ENCODE assay signal across 20 cellular contexts in genomic region chr15:75745305-75745704, GRCh38.
"Had no signal": no experiment of that assay in that cellular context is flagged by ENCODE, and none has a peak within 500 bp of the region (broad histone marks: within the 10 kb centered on the region; RNA-seq: fewer than 3 reads in every experiment).

No MANE protein-coding gene starts in this region.

- H3K27me3 ChIP-seq: SJSA1 had no signal

- H3K9me3 Mint-ChIP-seq: T-cell had no signal

- H3K4me3 Mint-ChIP-seq: T-cell had no signal

- FAIRE-seq: HTR-8/SVneo, RCC 7860 had no signal

- DNase-seq: Kasumi-1, MM.1S, NCI-H1092 treated with DMSO at 0.1 percent for 48 hours, NCI-H1436, NCI-H187, NCI-H2029, NCI-H2081 treated with DMSO at 0.1 percent for 48 hours, NCI-H2171 treated with DMSO at 0.1 percent for 48 hours, NCI-H345, NCI-H446 treated with DMSO at 0.1 percent for 48 hours, NCI-H510A treated with DMSO at 0.1 percent for 48 hours, NCI-H526, RPMI8226, SIG-M5, T-cell had no signal

- H3K4me3 ChIP-seq: SJSA1, SK-N-MC had no signal

- H3K9ac ChIP-seq: KMS-11 had no signal

- H3K27ac ChIP-seq: KMS-11, SJSA1, SK-N-MC had no signal

- H3K4me1 ChIP-seq: SJSA1 had no signal

- H3K27ac Mint-ChIP-seq: T-cell had no signal

- ATAC-seq: T-cell had no signal

- H3K36me3 ChIP-seq: SJSA1 had no signal

- H3K4me2 ChIP-seq: KMS-11 had no signal

- H3K36me3 Mint-ChIP-seq: T-cell had no signal
